1 cellular context compared by ENCODE assay signal in genomic region chr6:105135056-105135455, GRCh38.
A peak's percentile ranks its signal among the peaks of the same experiment; 100 is the strongest.
TF ChIP-seq lines count a peak whose summit lies in the region.

No MANE protein-coding gene starts in this region.

TF ChIP-seq in HEK293, 187 proteins besides CTCF, POLR2A, EP300 and RAD21 (continued from another document):
- TF ChIP-seq ZNF423 (tag by site-specific recombination; IDR thresholded peaks at IDR 0.05) (no peak), ZBTB17 (tag by site-specific recombination; IDR thresholded peaks at IDR 0.05) (peak; percentile 47; the same call in 1 of the 2 replicates), ZNF660 (tag by site-specific recombination; IDR thresholded peaks at IDR 0.05) (0 out of 2 replicates have a peak, but pooled peaks have one; percentile 11), ZNF366 (tag by site-specific recombination; conservative IDR thresholded peaks at IDR 0.05) (0 out of 2 replicates have a peak, but pooled peaks have one; percentile 27), TRIM28 (IDR thresholded peaks at IDR 0.05; ENCODE audit: borderline replicate concordance, low read length) (peak; percentile 91; the same call in 1 of the 2 replicates), ZSCAN23 (tag by site-specific recombination; IDR thresholded peaks at IDR 0.05) (no peak), ZNF654 (tag by site-specific recombination; IDR thresholded peaks at IDR 0.05; ENCODE audit: low read depth) (peak; percentile 5; the same call in 1 of the 2 replicates)
